8 cellular contexts compared by ENCODE assay signal in the genomic region with DNA sequence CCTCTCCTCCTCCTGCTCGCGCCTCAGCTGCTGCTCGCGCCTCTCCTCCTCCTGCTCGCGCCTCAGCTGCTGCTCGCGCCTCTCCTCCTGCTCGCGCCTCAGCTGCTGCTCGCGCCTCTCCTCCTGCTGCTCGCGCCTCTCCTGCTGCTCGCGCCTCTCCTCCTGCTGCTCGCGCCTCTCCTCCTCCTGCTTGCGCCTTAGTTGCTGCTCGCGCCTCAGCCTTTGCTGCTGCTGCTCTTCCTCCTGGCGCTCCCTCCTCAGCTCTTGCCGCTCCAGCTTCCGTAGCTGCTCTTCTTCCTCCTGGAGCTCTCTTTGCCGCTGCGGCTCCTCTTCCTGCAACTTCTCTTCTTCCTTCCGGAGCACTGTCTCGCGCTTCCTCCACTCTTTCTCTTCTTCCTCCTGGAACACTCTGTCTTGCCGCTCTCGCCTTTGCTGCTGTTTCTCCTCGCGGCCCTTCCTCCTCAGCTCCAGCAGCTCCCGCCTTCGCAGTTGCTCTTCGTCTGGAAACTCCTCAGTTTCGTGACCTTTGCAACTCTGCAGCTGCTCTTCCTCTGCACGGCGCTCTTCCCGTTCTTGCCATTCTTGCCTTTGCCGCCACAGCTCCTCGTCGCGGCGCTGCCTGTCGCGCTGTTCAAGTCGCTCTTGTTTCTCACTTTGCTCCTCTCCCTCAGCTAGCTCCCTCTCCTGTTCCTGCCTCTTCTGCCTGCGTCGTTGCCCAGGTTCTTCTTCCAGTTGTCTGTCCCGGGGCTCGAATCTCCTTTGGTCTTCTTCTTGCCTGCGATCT. TPM values are rescaled to one million over a fixed set of nuclear protein-coding genes. Genes with fewer than 3 reads are reported as not detected.
DNase-seq lines count a peak whose midpoint lies in the region; FAIRE-seq and TF ChIP-seq lines count a peak whose summit lies in the region.

No MANE protein-coding gene starts in this region.

- H3K4me1 ChIP-seq in NT2/D1 (ENCODE audit: insufficient read depth, insufficient read length) (peaks cover 10% of the 10 kb centered on the region), subcutaneous abdominal adipose tissue (ENCODE audit: control insufficient read depth in 5 of 5, insufficient read depth in 5 of 5, low read length in 5 of 5) (peaks cover 7 to 53% (median 44%) of the 10 kb centered on the region in 5 donors)

- H3K9me3 ChIP-seq in NT2/D1 (ENCODE audit: insufficient read depth, low read length): peaks cover 68% of the 10 kb centered on the region
- peaks cover 0 to 17% (median 13%) of the 10 kb centered on the region in 5 donors for H3K9me3 ChIP-seq in subcutaneous abdominal adipose tissue (ENCODE audit: control insufficient read depth in 5 of 5, low read length in 5 of 5)

- H3K36me3 ChIP-seq in NT2/D1 (ENCODE audit: insufficient read depth, insufficient read length, low read length) (no peaks in the 10 kb centered on the region), subcutaneous abdominal adipose tissue (ENCODE audit: control insufficient read depth in 5 of 5, insufficient read depth in 5 of 5, low read length in 5 of 5) (no peaks in the 10 kb centered on the region)

- peak overlapping the region; percentile 54 for H3K9ac ChIP-seq in NT2/D1 (ENCODE audit: insufficient read length, low read depth)
- no peak overlapping the region for H3K9ac ChIP-seq in subcutaneous abdominal adipose tissue (ENCODE audit: low read length in 5 of 5)

- FAIRE-seq in GM12891 (lab: Jason Lieb, UNC): no peak

- DNase-seq in activated CD8-positive, alpha-beta memory T cell treated with anti-CD3 and anti-CD28 coated beads for 24 hours: peak; percentile 61
- no peak for DNase-seq in activated CD8-positive, alpha-beta memory T cell treated with anti-CD3 and anti-CD28 coated beads, Interleukin-2, amount 50 U/mL, for 4 hours
- peak; percentile 11 for DNase-seq in NT2/D1 (ENCODE audit: low read depth, low spot score)
- DNase-seq in glomerular visceral epithelial cell (ENCODE audit: extremely low spot score): peak; percentile 42
- no peak for DNase-seq in GM12891 (ENCODE audit: insufficient read length, low spot score)
- no peak for DNase-seq in KG1 (lab: John Stamatoyannopoulos, UW)
- no peak for DNase-seq in NCI-H1092 treated with DMSO at 0.1 percent for 48 hours (lab: John Stamatoyannopoulos, UW)

- H3K4me3 ChIP-seq in NT2/D1 (ENCODE audit: insufficient read length, low read depth): peak overlapping the region; percentile 36
- peak overlapping the region; percentile 50 to 58 (median 56) for H3K4me3 ChIP-seq in subcutaneous abdominal adipose tissue (ENCODE audit: low read depth in 1 of 5, low read length in 5 of 5)

- peaks cover 84% of the 10 kb centered on the region for H3K27me3 ChIP-seq in NT2/D1 (ENCODE audit: insufficient read depth, insufficient read length)
- H3K27me3 ChIP-seq in subcutaneous abdominal adipose tissue (ENCODE audit: control insufficient read depth in 5 of 5, insufficient read depth in 4 of 5, low read length in 5 of 5): peaks cover 46 to 74% (median 62%) of the 10 kb centered on the region in 5 donors

- no peak overlapping the region for H3K27ac ChIP-seq in subcutaneous abdominal adipose tissue (ENCODE audit: low read depth, low read length)

- TF ChIP-seq POLR2A in GM12891 (IDR thresholded peaks at IDR 0.05; ENCODE audit: low read depth, low read length): no peak

TF ChIP-seq in GM12891, 5 proteins besides CTCF, POLR2A, EP300 and RAD21:
- TF ChIP-seq POLR2AphosphoS5 (IDR thresholded peaks at IDR 0.05; ENCODE audit: low read depth, low read length) (no peak), POU2F2 (IDR thresholded peaks at IDR 0.05; ENCODE audit: low read depth, low read length) (no peak)

RNA-seq across cellular contexts. Expression of gene TCHH, which starts 3.0 kb away (rescaled TPM):
- polyA plus RNA-seq in GM12891 (2012; ENCODE audit: low read depth, missing spikeins): 0.04 TPM

RNA-seq across cellular contexts. Expression of gene TCHHL1, which starts 23.4 kb away (rescaled TPM):
- not detected for polyA plus RNA-seq in GM12891 (2012; ENCODE audit: low read depth, missing spikeins)

RNA-seq across cellular contexts. Expression of gene RPTN, which starts 46.7 kb away (rescaled TPM):
- polyA plus RNA-seq in GM12891 (2012; ENCODE audit: low read depth, missing spikeins): not detected

Comparison
In these comparisons a context has a peak if more than half of its experiments do, and no peak if none do; other contexts are left out.
1. DNase-seq: peak in activated CD8-positive, alpha-beta memory T cell treated with anti-CD3 and anti-CD28 coated beads for 24 hours (single experiment), NT2/D1 (single experiment) and glomerular visceral epithelial cell (single experiment); none in activated CD8-positive, alpha-beta memory T cell treated with anti-CD3 and anti-CD28 coated beads, Interleukin-2, amount 50 U/mL, for 4 hours (single experiment), GM12891 (single experiment), KG1 (single experiment) and NCI-H1092 treated with DMSO at 0.1 percent for 48 hours (single experiment).